ENCODE assay signal across 17 cellular contexts in genomic region chr17:5557990-5558389, GRCh38.
"Had no signal": no experiment of that assay in that cellular context is flagged by ENCODE, and none has a peak within 500 bp of the region (broad histone marks: within the 10 kb centered on the region; RNA-seq: fewer than 3 reads in every experiment).

No MANE protein-coding gene starts in this region.

- H3K36me3 ChIP-seq: adrenal gland, transverse colon had no signal

- ATAC-seq: activated CD4-positive, CD25-positive, alpha-beta regulatory T cell treated with anti-CD3 and anti-CD28 coated beads, Interleukin-2, amount 50 U/mL, for 24 hours; activated CD8-positive, alpha-beta memory T cell treated with anti-CD3 and anti-CD28 coated beads, Interleukin-2, amount 10 ng/mL, durations not matched to agents 7 days and 5 days; body of pancreas; effector memory CD8-positive, alpha-beta T cell; naive thymus-derived CD8-positive, alpha-beta T cell; right cardiac atrium; stimulated activated naive B cell treated with anti-CD40 and anti-IgM and Interleukin-4, amounts not matched to agents 10 μg/mL and 1 μg/mL and 100 μg/mL, for 72 hours had no signal

- H3K27me3 ChIP-seq: adrenal gland, transverse colon had no signal

- H3K4me1 ChIP-seq: adrenal gland, body of pancreas, lower lobe of right lung, transverse colon had no signal

- H3K9me3 ChIP-seq: adrenal gland, body of pancreas, lower lobe of right lung, transverse colon had no signal

- H3K27ac ChIP-seq: adrenal gland, body of pancreas, lower lobe of right lung, transverse colon had no signal

- DNase-seq: activated CD8-positive, alpha-beta memory T cell treated with anti-CD3 and anti-CD28 coated beads, Interleukin-2, amount 10 ng/mL, durations not matched to agents 7 days and 5 days; activated naive CD4-positive, alpha-beta T cell; activated T-cell treated with anti-CD3 and anti-CD28 coated beads, Interleukin-2, amount 50 U/mL, for 48 hours; adrenal gland; body of pancreas; central memory CD4-positive, alpha-beta T cell; cortex of kidney; effector memory CD8-positive, alpha-beta T cell; hypothalamus; immature natural killer cell; lower lobe of right lung; naive thymus-derived CD8-positive, alpha-beta T cell; right cardiac atrium; stimulated activated naive B cell treated with anti-CD40 and anti-IgM and Interleukin-4, amounts not matched to agents 10 μg/mL and 1 μg/mL and 100 μg/mL, for 72 hours; substantia nigra; transverse colon had no signal

- H3K4me3 ChIP-seq: adrenal gland, body of pancreas, lower lobe of right lung, transverse colon had no signal
